In genomic region chr13:30509254-30509653, GRCh38 we compare ENCODE assay signal across 4 cellular contexts. TPM values are rescaled to one million over a fixed set of nuclear protein-coding genes. Genes with fewer than 3 reads are reported as not detected.
DNase-seq lines count a peak whose midpoint lies in the region; ATAC-seq, FAIRE-seq and TF ChIP-seq lines count a peak whose summit lies in the region.
"Not testable (repeated sequence)": the region's sequence is repeated elsewhere in the genome, so short reads cannot be mapped to it uniquely, and the experiment has no call there.

No MANE protein-coding gene starts in this region.

- H3K9me3 Mint-ChIP-seq in osteocyte (ENCODE audit: unreplicated experiment): not testable (repeated sequence)

- not testable (repeated sequence) for TF ChIP-seq POLR2A in IMR-90 (IDR thresholded peaks at IDR 0.05; ENCODE audit: low read depth, low read length); K562 (conservative IDR thresholded peaks at IDR 0.05); HepG2 (IDR thresholded peaks at IDR 0.05; ENCODE audit: insufficient read depth in 1 of 2, low read depth in 2 of 2, low read length in 2 of 2)

- H3K14ac ChIP-seq in IMR-90 (replicated peaks; ENCODE audit: low read depth, low read length): not testable (repeated sequence)

- CTCF ChIA-PET in IMR-90 (lab: Yijun Ruan, JAX); K562 (lab: Yijun Ruan, JAX; ENCODE audit: low intra/inter-chr PET ratio); HepG2 (lab: Yijun Ruan, JAX; ENCODE audit: low intra/inter-chr PET ratio, low total read pairs): not testable (repeated sequence)

- H3K4ac ChIP-seq in IMR-90 (ENCODE audit: low read depth, low read length): not testable (repeated sequence)

- not testable (repeated sequence) for H3K9me3 ChIP-seq in IMR-90 (ENCODE audit: control insufficient read depth, insufficient read depth, low read length); K562 (replicated peaks; ENCODE audit: control insufficient read depth, insufficient read depth, low read depth, low read length); HepG2 (ENCODE audit: low read length)

- not testable (repeated sequence) for H3K4me3 Mint-ChIP-seq in osteocyte (ENCODE audit: unreplicated experiment)

- H2BK5ac ChIP-seq in IMR-90 (ENCODE audit: low read depth, low read length, poor library complexity, severe bottlenecking): not testable (repeated sequence)

- not testable (repeated sequence) for H3K4me1 ChIP-seq in IMR-90 (ENCODE audit: control insufficient read depth, insufficient read depth, low read length); K562 (replicated peaks in 1 of 2; ENCODE audit: control insufficient read depth in 2 of 2, insufficient read depth in 2 of 2, low read length in 2 of 2); HepG2 (ENCODE audit: insufficient read depth, low read length)

- in situ Hi-C loops in IMR-90 (cut with MboI; ENCODE audit: low sequenced_read_pairs); K562 (cut with MboI); HepG2 (cut with HindIII; ENCODE audit: extremely low pct_ligation_motif_present, low pct_unique_long_range_greater_than_20kb): not testable (repeated sequence)

- not testable (repeated sequence) for H3K27me3 Mint-ChIP-seq in osteocyte (ENCODE audit: unreplicated experiment)

- H4K8ac ChIP-seq in IMR-90 (ENCODE audit: low read depth in 2 of 2, low read length in 2 of 2): not testable (repeated sequence)

- H3K9me1 ChIP-seq in IMR-90 (ENCODE audit: insufficient read depth, low read length); K562 (ENCODE audit: control insufficient read depth, insufficient read depth, low read length): not testable (repeated sequence)

- H4K5ac ChIP-seq in IMR-90 (ENCODE audit: low read depth, low read length): not testable (repeated sequence)

- H2AFZ ChIP-seq in IMR-90 (replicated peaks; ENCODE audit: low read length, poor library complexity); K562 (ENCODE audit: low read depth, low read length); HepG2 (ENCODE audit: low read length): not testable (repeated sequence)

- not testable (repeated sequence) for H3K27ac Mint-ChIP-seq in osteocyte (ENCODE audit: unreplicated experiment)

- H3K9ac ChIP-seq in IMR-90 (ENCODE audit: low read depth, low read length); K562 (ENCODE audit: insufficient read depth in 1 of 2, low read depth in 2 of 2, low read length in 2 of 2); HepG2 (ENCODE audit: insufficient read depth, low read depth, low read length): not testable (repeated sequence)

- not testable (repeated sequence) for H2BK120ac ChIP-seq in IMR-90 (ENCODE audit: low read depth, low read length)

- TF ChIP-seq EP300 in K562 (IDR thresholded peaks at IDR 0.05; ENCODE audit: low read length); HepG2 (IDR thresholded peaks at IDR 0.05; ENCODE audit: low read depth in 2 of 2, low read length in 2 of 2); HepG2 (CRISPR knock-in tag; IDR thresholded peaks at IDR 0.05; ENCODE audit: borderline replicate concordance): not testable (repeated sequence)

- not testable (repeated sequence) for DNase-seq in IMR-90; K562 (ENCODE audit: extremely low read depth in 1 of 4, low spot score in 3 of 4); HepG2 (ENCODE audit: low spot score)
- peak; percentile 51 for DNase-seq in osteocyte (ENCODE audit: extremely low spot score, unreplicated experiment)

- not testable (repeated sequence) for H3K4me1 Mint-ChIP-seq in osteocyte (ENCODE audit: unreplicated experiment)

- not testable (repeated sequence) for BruUV-seq in IMR-90 (replicated peaks; lab: Mats Ljungman, UMichigan); K562 (replicated peaks; lab: Mats Ljungman, UMichigan); HepG2 (replicated peaks; lab: Mats Ljungman, UMichigan)

- TF ChIP-seq RAD21 in IMR-90 (IDR thresholded peaks at IDR 0.05; ENCODE audit: low read length); K562 (CRISPR knock-in tag; conservative IDR thresholded peaks at IDR 0.05 in 1 of 2, IDR thresholded peaks at IDR 0.05 in 1 of 2); HepG2 (CRISPR knock-in tag; IDR thresholded peaks at IDR 0.05): not testable (repeated sequence)

- not testable (repeated sequence) for H3K18ac ChIP-seq in IMR-90 (ENCODE audit: low read depth, low read length)

- H4K20me1 ChIP-seq in IMR-90 (ENCODE audit: insufficient read depth, low read length); K562 (replicated peaks; ENCODE audit: control insufficient read depth, insufficient read depth, low read length); HepG2 (ENCODE audit: insufficient read depth, low read length): not testable (repeated sequence)

- POLR2A ChIA-PET in IMR-90 (lab: Charles Lee; ENCODE audit: unreplicated experiment): interaction anchor here (0.5 kb wide), 1 partner anchor 9 kb away, joined by 6 read pairs; no protein-coding TSS in a partner anchor
- POLR2A ChIA-PET in K562 (lab: Yijun Ruan, JAX); HepG2 (lab: Yijun Ruan, JAX): not testable (repeated sequence)

- not testable (repeated sequence) for H4K91ac ChIP-seq in IMR-90 (ENCODE audit: insufficient read depth, low read depth, low read length)

- H3K23ac ChIP-seq in IMR-90 (ENCODE audit: low read depth, low read length): not testable (repeated sequence)

- not testable (repeated sequence) for TF ChIP-seq CTCF in IMR-90 (conservative IDR thresholded peaks at IDR 0.05; ENCODE audit: low read depth, low read length); K562 (IDR thresholded peaks at IDR 0.05 in 2 of 3, conservative IDR thresholded peaks at IDR 0.05 in 1 of 3; ENCODE audit: insufficient read depth in 2 of 3, low read depth in 1 of 3, low read length in 3 of 3); HepG2 (CRISPR knock-in tag; IDR thresholded peaks at IDR 0.05); osteocyte (IDR thresholded peaks at IDR 0.05)

- H2AK9ac ChIP-seq in IMR-90 (replicated peaks; ENCODE audit: low read depth, low read length, poor library complexity): not testable (repeated sequence)

- not testable (repeated sequence) for H3K27me3 ChIP-seq in IMR-90 (ENCODE audit: control insufficient read depth, insufficient read depth, low read length); HepG2 (ENCODE audit: control insufficient read depth in 1 of 2, insufficient read depth in 2 of 2, low read length in 2 of 2)
- H3K27me3 ChIP-seq in K562 (ENCODE audit: control insufficient read depth in 2 of 2, insufficient read depth in 2 of 2, low read length in 2 of 2): peaks cover 2 to 25% of the 10 kb centered on the region in 2 experiments; a peak in 4 of 5 replicates

- H2BK20ac ChIP-seq in IMR-90 (ENCODE audit: low read depth, low read length): not testable (repeated sequence)

- H2AK5ac ChIP-seq in IMR-90 (ENCODE audit: low read depth, low read length): not testable (repeated sequence)

- H3K56ac ChIP-seq in IMR-90 (ENCODE audit: extremely low read depth, insufficient read depth, low read length): not testable (repeated sequence)

- not testable (repeated sequence) for H3K4me2 ChIP-seq in IMR-90 (ENCODE audit: low read depth, low read length); K562 (ENCODE audit: insufficient read depth, low read length); HepG2 (ENCODE audit: low read depth, low read length)

- H2BK15ac ChIP-seq in IMR-90 (ENCODE audit: low read depth, low read length): not testable (repeated sequence)

- WGBS in IMR-90 (ENCODE audit: extremely low coverage in 2 of 2, insufficient read length in 1 of 2), 2 experiments: no CpG with 5 or more reads among the region's 5 CpGs
- WGBS in K562 (ENCODE audit: insufficient coverage, low coverage, missing lambda C conversion rate): 15% methylated on average over 4 of the region's 5 CpGs
- WGBS in HepG2 (ENCODE audit: low lambda C conversion rate): 44% methylated on average over 5 of the region's 5 CpGs

- H3K79me2 ChIP-seq in K562 (ENCODE audit: control insufficient read depth, insufficient read depth, low read length); HepG2 (ENCODE audit: insufficient read depth, low read length): not testable (repeated sequence)

- not testable (repeated sequence) for FAIRE-seq in K562 (lab: Jason Lieb, UNC); HepG2 (lab: Jason Lieb, UNC)

- intact Hi-C loops in IMR-90 (cut with micrococcal nuclease); K562 (cut with micrococcal nuclease); HepG2 (cut with micrococcal nuclease; ENCODE audit: unreplicated experiment): not testable (repeated sequence)

- not testable (repeated sequence) for H3K36me3 ChIP-seq in IMR-90 (ENCODE audit: control insufficient read depth, insufficient read depth, low read length); K562 (ENCODE audit: control insufficient read depth, insufficient read depth, low read length); HepG2 (replicated peaks in 1 of 2; ENCODE audit: control insufficient read depth in 1 of 2, insufficient read depth in 2 of 2, low read length in 2 of 2)

- H3K27ac ChIP-seq in IMR-90 (ENCODE audit: insufficient read depth, low read length); K562 (ENCODE audit: extremely low read depth, low read depth, low read length); HepG2 (ENCODE audit: extremely low read length, insufficient read depth, low read length): not testable (repeated sequence)

- H3K4me3 ChIP-seq in IMR-90 (ENCODE audit: insufficient read depth, low read depth, low read length); K562; HepG2 (replicated peaks in 1 of 3; ENCODE audit: insufficient read depth in 1 of 3, low read depth in 2 of 3, low read length in 3 of 3): not testable (repeated sequence)

- ATAC-seq in IMR-90 (ENCODE audit: low read depth); K562; HepG2: not testable (repeated sequence)

- not testable (repeated sequence) for H3K79me1 ChIP-seq in IMR-90 (ENCODE audit: low read depth in 1 of 2, low read length in 2 of 2)

- not testable (repeated sequence) for H3K36me3 Mint-ChIP-seq in osteocyte (ENCODE audit: unreplicated experiment)

- dilution Hi-C loops in IMR-90 (cut with HindIII; ENCODE audit: low sequenced_read_pairs, unreplicated experiment): not testable (repeated sequence)

RNA-seq across cellular contexts. Expression of gene HMGB1, which starts 43.5 kb away (rescaled TPM):
- 276 and 480 TPM in 2 replicates for total RNA-seq in IMR-90 (2012; rRNA removed)
- 150 and 185 TPM in 2 replicates for polyA plus RNA-seq in IMR-90 (2012; rRNA removed)
- polyA plus RNA-seq in IMR-90 (2012; cell fraction: cytosol; rRNA removed): 30.1 and 60.4 TPM in 2 replicates
- polyA plus RNA-seq in IMR-90 (2012; cell fraction: nucleus; rRNA removed; ENCODE audit: low replicate concordance): 14.1 and 131 TPM in 2 replicates
- 55.4 and 188 TPM in 2 replicates for total RNA-seq in K562 (2011; cell fraction: chromatin; rRNA removed; ENCODE audit: low replicate concordance)
- 38.2 and 49.9 TPM in 2 replicates for total RNA-seq in K562 (2011; cell fraction: nucleolus; rRNA removed)
- total RNA-seq in K562 (2011; cell fraction: nucleoplasm; rRNA removed): 79.4 and 79.5 TPM in 2 replicates
- total RNA-seq in K562 (2014; rRNA removed): 566 and 689 TPM in 2 replicates
- 933 and 1,114 TPM in 2 replicates for total RNA-seq in K562 (2014; rRNA removed; fragmentation: Illumina TruSeq; extraction: Trizol)
- total RNA-seq in K562 (2015; rRNA removed; fragmentation: Illumina TruSeq; extraction: Trizol): 974 and 1,083 TPM in 2 replicates
- 441 and 442 TPM in 2 replicates for total RNA-seq in K562 (2021)
- 325 and 454 TPM in 2 replicates for polyA plus RNA-seq in K562 (2011; rRNA removed)
- polyA plus RNA-seq in K562 (2011; cell fraction: cytosol; rRNA removed): 50.0 and 125 TPM in 2 replicates
- polyA plus RNA-seq in K562 (2011; cell fraction: nucleus; rRNA removed): 87.7 and 155 TPM in 2 replicates
- 367 and 762 TPM in 2 replicates for polyA plus RNA-seq in K562 (2012)
- polyA plus RNA-seq in K562 (2014; fragmentation: Illumina TruSeq; extraction: Trizol): 1,153 and 1,284 TPM in 2 replicates
- polyA plus RNA-seq in K562 (2014; fragmentation: Nextera tagmentation; extraction: Ambion mirVana): 1,000 to 10,000 TPM; 1,767 to 1,896 TPM
- 835 and 850 TPM in 2 replicates for polyA plus RNA-seq in K562 (2014; rRNA removed)
- polyA minus RNA-seq in K562 (2011; rRNA and poly(A)+ RNA removed): 163 and 197 TPM in 2 replicates
- 132 and 144 TPM in 2 replicates for polyA minus RNA-seq in K562 (2011; cell fraction: cytosol; rRNA and poly(A)+ RNA removed)
- 54.7 and 120 TPM in 2 replicates for polyA minus RNA-seq in K562 (2011; cell fraction: nucleus; rRNA and poly(A)+ RNA removed)
- 584 and 878 TPM in 2 replicates for total RNA-seq in HepG2 (2016; rRNA removed; fragmentation: Illumina TruSeq; extraction: Trizol)
- total RNA-seq in HepG2 (2016; cell fraction: cytosol; rRNA removed; fragmentation: Illumina TruSeq; extraction: Trizol; ENCODE audit: low read depth): 61.2 and 63.8 TPM in 2 replicates
- total RNA-seq in HepG2 (2016; cell fraction: insoluble cytoplasmic fraction; rRNA removed; fragmentation: Illumina TruSeq; extraction: Trizol): 597 and 915 TPM in 2 replicates
- total RNA-seq in HepG2 (2016; cell fraction: membrane; rRNA removed; fragmentation: Illumina TruSeq; extraction: Trizol): 106 and 121 TPM in 2 replicates
- total RNA-seq in HepG2 (2016; cell fraction: nucleus; rRNA removed; fragmentation: Illumina TruSeq; extraction: Trizol): 324 and 333 TPM in 2 replicates
- polyA plus RNA-seq in HepG2 (2011; rRNA removed): 71.6 and 115 TPM in 2 replicates
- polyA plus RNA-seq in HepG2 (2011; cell fraction: cytosol; rRNA removed): 48.0 and 59.3 TPM in 2 replicates
- polyA plus RNA-seq in HepG2 (2011; cell fraction: nucleus; rRNA removed): 61.9 and 98.4 TPM in 2 replicates
- 207 and 262 TPM in 2 replicates for polyA plus RNA-seq in HepG2 (2012)
- polyA plus RNA-seq in HepG2 (2016; cell fraction: cytosol; fragmentation: Illumina TruSeq; extraction: Trizol; ENCODE audit: low read depth): 68.2 and 69.4 TPM in 2 replicates
- polyA plus RNA-seq in HepG2 (2016; cell fraction: insoluble cytoplasmic fraction; fragmentation: Illumina TruSeq; extraction: Trizol; ENCODE audit: low read depth): 1,007 and 1,107 TPM in 2 replicates
- polyA plus RNA-seq in HepG2 (2016; cell fraction: membrane; fragmentation: Illumina TruSeq; extraction: Trizol; ENCODE audit: low read depth): 98.1 and 108 TPM in 2 replicates
- 458 and 467 TPM in 2 replicates for polyA plus RNA-seq in HepG2 (2016; cell fraction: nucleus; fragmentation: Illumina TruSeq; extraction: Trizol; ENCODE audit: insufficient read depth, low read depth)
- polyA minus RNA-seq in HepG2 (2011; rRNA and poly(A)+ RNA removed; ENCODE audit: low replicate concordance): 9.9 and 20.1 TPM in 2 replicates
- 59.9 and 62.9 TPM in 2 replicates for polyA minus RNA-seq in HepG2 (2011; cell fraction: cytosol; rRNA and poly(A)+ RNA removed)
- polyA minus RNA-seq in HepG2 (2011; cell fraction: nucleus; rRNA and poly(A)+ RNA removed): 145 and 175 TPM in 2 replicates
- total RNA-seq in osteocyte: 249 and 264 TPM in 2 replicates
